ENCODE assay signal across 31 cellular contexts in the genomic region with DNA sequence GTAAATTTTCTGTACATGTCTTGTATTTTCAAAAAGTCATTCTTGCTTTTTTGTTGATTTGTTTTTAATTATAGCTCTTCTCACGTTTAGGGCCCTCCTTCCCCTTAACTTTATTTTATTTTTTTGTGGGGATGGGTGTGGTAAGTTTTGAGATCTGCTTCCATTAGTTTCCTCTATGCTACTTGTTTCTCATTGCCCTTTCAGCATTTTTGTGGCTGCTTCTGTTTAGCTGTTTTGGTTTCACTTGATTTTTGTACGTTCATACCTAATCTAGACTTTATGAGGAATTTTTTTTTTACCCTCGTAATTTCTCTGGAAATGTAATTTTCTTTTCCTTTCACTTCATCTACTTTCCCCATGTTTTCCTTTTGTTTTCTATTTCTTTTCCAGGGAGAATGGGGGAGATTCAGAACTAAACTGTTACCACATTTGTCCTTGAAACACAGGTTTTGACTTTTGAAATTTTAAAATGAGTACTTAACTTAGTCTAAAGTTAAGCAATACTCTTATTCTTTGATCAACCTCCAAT.
"Had no signal": no experiment of that assay in that cellular context is flagged by ENCODE, and none has a peak within 500 bp of the region (broad histone marks: within the 10 kb centered on the region; RNA-seq: fewer than 3 reads in every experiment).

No MANE protein-coding gene starts in this region.

- H3K27ac ChIP-seq: brain microvascular endothelial cell, PC-9, WERI-Rb-1 had no signal

- H3K4me3 ChIP-seq: PC-9 had no signal

- ATAC-seq: activated CD8-positive, alpha-beta T cell treated with anti-CD3 and anti-CD28 coated beads for 36 hours; activated T-cell treated with anti-CD3 and anti-CD28 coated beads, Interleukin-2, amount 50 U/mL, for 72 hours; activated T-helper 17 cell treated with anti-CD3 and anti-CD28 coated beads, Interleukin-2, amount 50 U/mL, for 72 hours had no signal

- H3K36me3 ChIP-seq: brain microvascular endothelial cell, WERI-Rb-1 had no signal

- DNase-seq: activated CD4-positive, alpha-beta T cell treated with anti-CD3 and anti-CD28 coated beads, Interleukin-2, amount 10 ng/mL, durations not matched to agents 24 days and 14 days; activated CD4-positive, alpha-beta T cell treated with anti-CD3 and anti-CD28 coated beads, Interleukin-2, amount 50 U/mL, for 4 hours; activated CD8-positive, alpha-beta T cell treated with anti-CD3 and anti-CD28 coated beads for 36 hours; activated effector memory CD4-positive, alpha-beta T cell treated with anti-CD3 and anti-CD28 coated beads, Interleukin-2, amount 50 U/mL, for 16 hours; activated naive CD4-positive, alpha-beta T cell; activated naive CD4-positive, alpha-beta T cell treated with anti-CD3 and anti-CD28 coated beads, Interleukin-2, amount 50 U/mL, for 16 hours; activated naive CD8-positive, alpha-beta T cell treated with anti-CD3 and anti-CD28 coated beads for 36 hours; activated T-cell treated with anti-CD3 and anti-CD28 coated beads, Interleukin-2, amount 50 U/mL, for 1 hour; activated T-cell treated with anti-CD3 and anti-CD28 coated beads, Interleukin-2, amount 50 U/mL, for 72 hours; amniotic stem cell; aorta; brain microvascular endothelial cell; central memory CD4-positive, alpha-beta T cell; Kasumi-1; NCI-H1105; NCI-H1417 treated with DMSO at 0.1 percent for 48 hours; NCI-H1930; NCI-H2081 treated with DMSO at 0.1 percent for 48 hours; NCI-H226; NCI-H446 treated with DMSO at 0.1 percent for 48 hours; NCI-H524; NCI-H69; NCI-H82; PC-9; Right ventricle myocardium superior; SW 1271; T-helper 1 cell; T-helper 2 cell; T-helper 9 cell; WERI-Rb-1 had no signal
